In the genomic region with DNA sequence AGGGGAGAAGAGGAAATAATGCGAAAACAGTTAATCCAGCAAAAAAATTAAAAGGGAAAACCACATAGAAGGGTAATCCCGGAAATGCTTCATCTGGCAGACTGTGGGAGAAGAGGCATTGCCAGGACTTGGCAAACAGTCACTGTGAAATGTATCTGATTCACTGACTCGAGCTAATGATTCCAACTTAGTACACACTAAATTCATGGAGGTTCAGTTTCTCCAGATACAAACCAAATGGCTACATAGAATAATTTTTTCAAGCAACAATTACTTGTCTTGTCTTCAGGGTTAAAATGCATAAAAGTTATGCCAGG, we compare ENCODE assay signal across 10 cellular contexts. TPM values are rescaled to one million over a fixed set of nuclear protein-coding genes. Genes with fewer than 3 reads are reported as not detected.
DNase-seq lines count a peak whose midpoint lies in the region; TF ChIP-seq lines count a peak whose summit lies in the region.
"Had no signal": no experiment of that assay in that cellular context is flagged by ENCODE, and none has a peak within 500 bp of the region (broad histone marks: within the 10 kb centered on the region; RNA-seq: fewer than 3 reads in every experiment).

No MANE protein-coding gene starts in this region.

- peaks cover 7% of the 10 kb centered on the region for H3K4me1 ChIP-seq in mesodermal cell (ENCODE audit: control insufficient read depth, insufficient read depth, low read length, poor library complexity, severe bottlenecking)

- intact Hi-C loops in dendritic cell treated with granulocyte-macrophage colony-stimulating factor and Interleukin-4, amounts not matched to agents 40 ng/mL and 50 ng/mL, for 4 days (cut with micrococcal nuclease) = no loop called here

- no peak overlapping the region for H3K4me3 Mint-ChIP-seq in dendritic cell treated with granulocyte-macrophage colony-stimulating factor and Interleukin-4, amounts not matched to agents 40 ng/mL and 50 ng/mL, for 4 days

- H3K36me3 ChIP-seq in mesodermal cell (ENCODE audit: control insufficient read depth, insufficient read depth, low read length) = peaks cover 79% of the 10 kb centered on the region

- no peaks in the 10 kb centered on the region for H3K9me3 Mint-ChIP-seq in dendritic cell treated with granulocyte-macrophage colony-stimulating factor and Interleukin-4, amounts not matched to agents 40 ng/mL and 50 ng/mL, for 4 days

- peaks cover 95% of the 10 kb centered on the region for H3K36me3 Mint-ChIP-seq in dendritic cell treated with granulocyte-macrophage colony-stimulating factor and Interleukin-4, amounts not matched to agents 40 ng/mL and 50 ng/mL, for 4 days (ENCODE audit: low read depth)

- no peak for TF ChIP-seq CTCF in AG09309 (IDR thresholded peaks at IDR 0.05; ENCODE audit: control insufficient read depth, insufficient read depth, low read depth, low read length, missing control alignments)

- peak; percentile 46 for DNase-seq in AG09309 (ENCODE audit: low read depth)
- DNase-seq in M059J (ENCODE audit: low read depth) = peak; percentile 59
- no peak for DNase-seq in NCI-H128 (lab: John Stamatoyannopoulos, UW; ENCODE audit: unreplicated experiment)
- no peak for DNase-seq in DMS53 treated with DMSO at 0.1 percent for 48 hours (lab: John Stamatoyannopoulos, UW; ENCODE audit: unreplicated experiment)
- DNase-seq in putamen (ENCODE audit: low spot score) = no peak
- no peak for DNase-seq in activated effector memory CD4-positive, alpha-beta T cell treated with Interleukin-2 at 50 U/mL for 16 hours
- DNase-seq: DMS79, kidney had no signal

- H3K9me3 ChIP-seq in mesodermal cell (ENCODE audit: control insufficient read depth, low read length) = no peaks in the 10 kb centered on the region

- no peaks in the 10 kb centered on the region for H3K27me3 Mint-ChIP-seq in dendritic cell treated with granulocyte-macrophage colony-stimulating factor and Interleukin-4, amounts not matched to agents 40 ng/mL and 50 ng/mL, for 4 days

- 88 to 100% methylated on average over 3 of the region's 3 CpGs for WGBS in mesodermal cell (ENCODE audit: insufficient coverage in 2 of 2), 2 experiments

- peaks cover 39% of the 10 kb centered on the region for H3K4me1 Mint-ChIP-seq in dendritic cell treated with granulocyte-macrophage colony-stimulating factor and Interleukin-4, amounts not matched to agents 40 ng/mL and 50 ng/mL, for 4 days (ENCODE audit: low read depth)

- H3K27ac Mint-ChIP-seq in dendritic cell treated with granulocyte-macrophage colony-stimulating factor and Interleukin-4, amounts not matched to agents 40 ng/mL and 50 ng/mL, for 4 days = peak overlapping the region; percentile 40

- H3K27ac ChIP-seq in mesodermal cell (ENCODE audit: low read depth, low read length, severe bottlenecking) = peak overlapping the region; percentile 16

- H3K4me3 ChIP-seq in AG09309 (ENCODE audit: control insufficient read depth, low read depth, low read length) = no peak overlapping the region
- no peak overlapping the region for H3K4me3 ChIP-seq in mesodermal cell (ENCODE audit: extremely low read depth, insufficient read depth, low read length, poor library complexity, severe bottlenecking)

RNA-seq across cellular contexts. Expression of a gene that starts 36.4 kb away (rescaled TPM):
- 199 and 210 TPM in 2 replicates for total RNA-seq in M059J (2014; rRNA removed; shearing (Covaris generic))
- 283 TPM for polyA plus RNA-seq in mesodermal cell (2013, experiment 1 of 2)
- 307 TPM for polyA plus RNA-seq in mesodermal cell (2013, experiment 2 of 2)

Comparison
In these comparisons a context has a peak if more than half of its experiments do, and no peak if none do; other contexts are left out.
1. DNase-seq: peak in AG09309 (single experiment) and M059J (single experiment); none in NCI-H128 (single experiment), DMS53 treated with DMSO at 0.1 percent for 48 hours (single experiment), putamen (single experiment) and activated effector memory CD4-positive, alpha-beta T cell treated with Interleukin-2 at 50 U/mL for 16 hours (single experiment).